In the genomic region with DNA sequence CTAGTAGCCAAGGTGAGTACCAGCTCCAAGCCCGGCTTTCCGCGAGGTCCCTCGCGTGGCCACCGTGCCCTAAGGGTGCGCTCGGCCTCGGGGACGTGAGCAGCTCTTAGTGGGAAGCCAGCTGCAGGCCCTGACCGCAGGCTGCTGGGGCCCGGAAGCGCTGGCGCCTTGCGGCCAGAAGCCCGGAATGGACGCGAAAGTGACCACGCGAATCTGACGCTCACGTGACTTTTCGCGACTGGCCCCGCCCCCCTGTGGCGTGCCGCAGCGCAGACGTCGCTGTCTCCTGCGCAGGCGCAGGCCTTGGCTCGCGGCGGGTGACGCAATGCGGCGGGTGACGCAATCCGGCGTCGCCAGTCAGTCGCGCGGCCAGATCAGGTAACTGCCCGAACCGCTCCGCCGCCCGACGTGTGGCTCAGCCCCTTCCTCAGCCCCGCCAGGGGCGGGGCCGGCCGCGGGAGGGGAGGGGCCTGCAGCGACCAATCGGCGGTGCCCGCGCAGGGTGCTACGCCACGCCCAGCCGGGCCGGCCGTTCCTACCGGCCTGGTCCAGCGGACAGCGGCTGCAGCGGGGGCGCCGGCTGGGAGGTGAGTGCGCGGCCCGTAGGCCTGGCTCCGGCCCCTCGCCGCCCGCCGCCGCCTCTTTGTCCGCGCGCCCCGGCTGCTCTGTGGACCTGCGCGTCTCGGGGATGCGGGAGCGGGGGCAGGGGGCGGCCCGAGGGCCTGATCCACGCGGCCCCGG, we compare ENCODE assay signal across 8 cellular contexts. TPM values are rescaled to one million over a fixed set of nuclear protein-coding genes. Genes with fewer than 3 reads are reported as not detected.
DNase-seq lines count a peak whose midpoint lies in the region; ATAC-seq and TF ChIP-seq lines count a peak whose summit lies in the region.

A gene (plus strand): TSS at position 532 of the 741 bp plus-strand sequence. CDS start 2,202 bp downstream, outside the sequence.

- POLR2A ChIA-PET in AG04450 (lab: Yijun Ruan, JAX): interaction anchor here (0.6 to 1.5 kb wide), 3 partner anchors 11 to 243 kb away, joined by 3 to 9 read pairs (median 4); a partner anchor contains a TSS

- TF ChIP-seq CTCF in AG04450 (IDR thresholded peaks at IDR 0.05; ENCODE audit: low read depth, low read length): no peak
- no peak for TF ChIP-seq CTCF in WERI-Rb-1 (IDR thresholded peaks at IDR 0.05; ENCODE audit: low read depth, low read length)
- peak; percentile 10 to 38 (median 26) for TF ChIP-seq CTCF in breast epithelium (IDR thresholded peaks at IDR 0.05)

- DNase-seq in AG04450 (ENCODE audit: low read depth, low spot score) (peak; percentile 97), NCI-H2227 (lab: John Stamatoyannopoulos, UW; ENCODE audit: unreplicated experiment) (peak; percentile 99), WERI-Rb-1 (peak; percentile 97), breast epithelium (ENCODE audit: low spot score in 2 of 2) (peak; percentile 98)

- peak; percentile 71 for ATAC-seq in GM18909 (IDR thresholded peaks at IDR 0.05; ENCODE audit: poor library complexity, unreplicated experiment)
- ATAC-seq in HG03159 (IDR thresholded peaks at IDR 0.05; ENCODE audit: unreplicated experiment): peak; percentile 64

- peaks cover 0 to 17% of the 10 kb centered on the region in 2 donors for H3K4me1 ChIP-seq in breast epithelium
- peaks cover 24% of the 10 kb centered on the region for H3K4me1 ChIP-seq in iPS-20b (ENCODE audit: insufficient read depth, low read length)

- H3K27me3 ChIP-seq in AG04450 (ENCODE audit: control insufficient read depth, insufficient read depth, low read length) (no peaks in the 10 kb centered on the region), WERI-Rb-1 (ENCODE audit: insufficient read depth, low read depth, severe bottlenecking) (no peaks in the 10 kb centered on the region), breast epithelium (no peaks in the 10 kb centered on the region), iPS-20b (ENCODE audit: insufficient read depth, low read length) (no peaks in the 10 kb centered on the region)

- H3K27ac ChIP-seq in AG04450 (ENCODE audit: low read depth, low read length) (peak within 1 kb of the TSS; percentile 95), WERI-Rb-1 (peak within 1 kb of the TSS; percentile 95), breast epithelium (peak within 1 kb of the TSS; percentile 98 to 99), iPS-20b (ENCODE audit: low read length) (peak within 1 kb of the TSS; percentile 45), skin epidermis (peak within 1 kb of the TSS; percentile 92 to 100 (median 99))

- peak within 1 kb of the TSS; percentile 96 for H3K9ac ChIP-seq in iPS-20b (ENCODE audit: low read depth, low read length)

- intact Hi-C loops in breast epithelium (cut with DNase I; ENCODE audit: low total_unique reads): no loop called here

- peaks cover 26% of the 10 kb centered on the region for H3K36me3 ChIP-seq in WERI-Rb-1
- no peaks in the 10 kb centered on the region for H3K36me3 ChIP-seq in breast epithelium
- peaks cover 20% of the 10 kb centered on the region for H3K36me3 ChIP-seq in iPS-20b (ENCODE audit: insufficient read depth, low read depth, low read length)

- H3K4me3 ChIP-seq in AG04450 (ENCODE audit: low read depth, low read length): peak within 1 kb of the TSS; percentile 82
- H3K4me3 ChIP-seq in WERI-Rb-1 (ENCODE audit: low read depth, low read length): peak within 1 kb of the TSS; percentile 94
- peak within 1 kb of the TSS; percentile 67 to 89 (median 89) for H3K4me3 ChIP-seq in breast epithelium
- peak within 1 kb of the TSS; percentile 88 for H3K4me3 ChIP-seq in iPS-20b (ENCODE audit: low read length)
- H3K4me3 ChIP-seq in skin epidermis: peak within 1 kb of the TSS; percentile 82 to 95 (median 91)

- CTCF ChIA-PET in AG04450 (lab: Charles Lee): interaction anchor here (4.0 kb wide), 1 partner anchor 12 kb away, joined by 27 read pairs; a partner anchor contains a TSS

- H3K9me3 ChIP-seq in AG04450 (ENCODE audit: control insufficient read depth, insufficient read depth, low read length) (peaks cover 3% of the 10 kb centered on the region; the same call in 1 of the 2 replicates), WERI-Rb-1 (ENCODE audit: severe bottlenecking) (no peaks in the 10 kb centered on the region), breast epithelium (no peaks in the 10 kb centered on the region), iPS-20b (ENCODE audit: insufficient read depth, low read depth, low read length) (no peaks in the 10 kb centered on the region)

- TF ChIP-seq POLR2A in breast epithelium (IDR thresholded peaks at IDR 0.05): peak; percentile 95

RNA-seq across cellular contexts. Expression of the gene that starts here (rescaled TPM):
- polyA plus RNA-seq in AG04450 (2011; rRNA removed): 14.3 and 17.2 TPM in 2 replicates
- polyA minus RNA-seq in AG04450 (2011; rRNA and poly(A)+ RNA removed): 39.1 and 55.4 TPM in 2 replicates
- 10 to 100 TPM; 19.0 to 24.3 (median 19.9) TPM for total RNA-seq in breast epithelium

Comparison
In these comparisons a context has a peak if more than half of its experiments do, and no peak if none do; other contexts are left out.
1. Peak in every context shown above with its lines: DNase-seq, ATAC-seq, H3K4me3 ChIP-seq and H3K27ac ChIP-seq.
2. H3K27ac ChIP-seq: peak in every context shown above with its lines; median percentile 99 in skin epidermis; 98 in breast epithelium; 95 in AG04450; 95 in WERI-Rb-1; 45 in iPS-20b.
3. CTCF ChIP-seq: peak in breast epithelium (3 of 3); none in AG04450 (single experiment) and WERI-Rb-1 (single experiment).